In the genomic region with DNA sequence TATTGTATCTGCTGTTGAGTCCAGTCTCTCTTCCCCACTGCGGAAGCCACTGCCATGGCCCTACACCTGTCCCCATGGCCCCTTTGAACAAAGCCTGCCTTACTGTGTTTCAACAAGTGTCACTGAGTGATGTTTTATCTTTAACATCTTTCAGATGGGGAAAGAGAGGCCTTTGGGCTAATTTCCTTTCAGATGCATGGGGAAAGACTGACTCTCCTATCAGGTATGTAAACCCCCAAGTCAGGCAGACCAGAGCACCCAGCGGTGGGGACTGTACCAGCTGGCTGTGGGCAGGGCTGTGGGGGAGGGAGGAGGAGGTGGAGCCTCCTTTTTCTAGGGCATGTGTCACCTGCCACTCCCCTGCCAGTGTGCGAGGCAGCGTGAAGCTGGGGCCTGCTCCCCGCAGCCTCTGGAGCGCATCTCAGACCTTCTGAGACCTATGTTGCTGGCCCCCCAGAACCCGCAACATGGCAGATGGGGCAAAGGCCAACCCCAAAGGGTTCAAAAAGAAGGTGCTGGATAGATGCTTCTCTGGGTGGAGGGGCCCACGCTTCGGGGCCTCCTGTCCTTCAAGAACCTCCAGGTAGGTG, we compare ENCODE assay signal across 18 cellular contexts. TPM values are rescaled to one million over a fixed set of nuclear protein-coding genes. Genes with fewer than 3 reads are reported as not detected.
"Had no signal": no experiment of that assay in that cellular context is flagged by ENCODE, and none has a peak within 500 bp of the region (broad histone marks: within the 10 kb centered on the region; RNA-seq: fewer than 3 reads in every experiment).

PLA2G2F (plus strand) TSS at position 363 of the 590 bp plus-strand sequence; CDS start at position 468, 105 bp downstream.

- H3K36me3 Mint-ChIP-seq: naive B cell had no signal

- H3K9me3 Mint-ChIP-seq: activated T-cell treated with anti-CD3 and anti-CD28 coated beads, Interleukin-2, amount 50 U/mL, for 72 hours had no signal

- ATAC-seq: activated T-cell treated with anti-CD3 and anti-CD28 coated beads, Interleukin-2, amount 50 U/mL, for 72 hours had no signal

- DNase-seq: activated naive CD4-positive, alpha-beta T cell; activated T-cell treated with anti-CD3 and anti-CD28 coated beads, Interleukin-2, amount 50 U/mL, for 72 hours; adrenal gland; caudate nucleus; effector CD4-positive, alpha-beta T cell; foreskin melanocyte; kidney glomerular epithelial cell; midbrain; naive B cell; occipital lobe; stimulated activated CD4-positive, alpha-beta T cell treated with anti-CD3 and anti-CD28 coated beads, Interleukin-12 subunit alpha, Interleukin-12 subunit beta, amount 100 ng/mL, for 4 hours; stimulated activated naive CD4-positive, alpha-beta T cell treated with Interleukin-2 at 50 U/mL for 16 hours; T-helper 2 cell; testis; uterus had no signal

- H3K4me3 Mint-ChIP-seq: activated T-cell treated with anti-CD3 and anti-CD28 coated beads, Interleukin-2, amount 50 U/mL, for 72 hours had no signal

- H3K27ac Mint-ChIP-seq: activated T-cell treated with anti-CD3 and anti-CD28 coated beads, Interleukin-2, amount 50 U/mL, for 72 hours had no signal

RNA-seq across cellular contexts. Expression of gene PLA2G2F, which starts in this region (rescaled TPM):
- total RNA-seq: activated T-cell treated with anti-CD3 and anti-CD28 coated beads, Interleukin-2, amount 50 U/mL, for 72 hours; adrenal gland; endothelial cell of umbilical vein; lung; occipital lobe; pulmonary artery endothelial cell; testis had no signal
